ENCODE assay signal across 5 cellular contexts in genomic region chr1:147677681-147678080, GRCh38. TPM values are rescaled to one million over a fixed set of nuclear protein-coding genes. Genes with fewer than 3 reads are reported as not detected.
DNase-seq lines count a peak whose midpoint lies in the region; ATAC-seq, FAIRE-seq and TF ChIP-seq lines count a peak whose summit lies in the region.
"Not testable (repeated sequence)": the region's sequence is repeated elsewhere in the genome, so short reads cannot be mapped to it uniquely, and the experiment has no call there.

No MANE protein-coding gene starts in this region.

- POLR2A ChIA-PET in HEK293 (lab: Yijun Ruan, JAX); PC-9 (lab: Charles Lee; ENCODE audit: unreplicated experiment); K562 (lab: Yijun Ruan, JAX): not testable (repeated sequence)

- not testable (repeated sequence) for H3K9me2 ChIP-seq in PC-9 (ENCODE audit: insufficient read depth)

- TF ChIP-seq EP300 in K562 (IDR thresholded peaks at IDR 0.05; ENCODE audit: low read length), result not testable (repeated sequence)

- not testable (repeated sequence) for H3K27me3 ChIP-seq in ACC112 (ENCODE audit: insufficient read depth, low read length); PC-9 (ENCODE audit: insufficient read depth, low read depth); K562 (ENCODE audit: control insufficient read depth in 2 of 2, insufficient read depth in 2 of 2, low read length in 2 of 2); smooth muscle cell (ENCODE audit: low read depth)

- CTCF ChIA-PET in HEK293 (lab: Yijun Ruan, JAX); PC-9 (lab: Charles Lee); K562 (lab: Yijun Ruan, JAX; ENCODE audit: low intra/inter-chr PET ratio): not testable (repeated sequence)

- peak overlapping the region; percentile 89; the same call in 1 of the 2 replicates for H3K27ac ChIP-seq in ACC112 (ENCODE audit: low read depth, low read length)
- not testable (repeated sequence) for H3K27ac ChIP-seq in HEK293 (ENCODE audit: extremely low read depth, low read depth, low read length); K562 (ENCODE audit: extremely low read depth, low read depth, low read length)
- peak overlapping the region; percentile 78; the same call in 1 of the 2 replicates for H3K27ac ChIP-seq in PC-9
- peak overlapping the region; percentile 93 for H3K27ac ChIP-seq in smooth muscle cell (ENCODE audit: low read depth)

- H3K9ac ChIP-seq in K562 (ENCODE audit: insufficient read depth in 1 of 2, low read depth in 2 of 2, low read length in 2 of 2); smooth muscle cell (ENCODE audit: low read depth): not testable (repeated sequence)

- intact Hi-C loops in PC-9 (cut with micrococcal nuclease; ENCODE audit: unreplicated experiment); K562 (cut with micrococcal nuclease): not testable (repeated sequence)

- not testable (repeated sequence) for BruUV-seq in PC-9 (replicated peaks; lab: Mats Ljungman, UMichigan); K562 (replicated peaks; lab: Mats Ljungman, UMichigan)

- H4K20me1 ChIP-seq in PC-9 (ENCODE audit: insufficient read depth); K562 (replicated peaks; ENCODE audit: control insufficient read depth, insufficient read depth, low read length); smooth muscle cell (ENCODE audit: low read depth): not testable (repeated sequence)

- TF ChIP-seq POLR2A in K562 (conservative IDR thresholded peaks at IDR 0.05), result not testable (repeated sequence)

- not testable (repeated sequence) for ATAC-seq in K562

- H3K4me3 ChIP-seq in ACC112 (ENCODE audit: low read depth, low read length); HEK293 (ENCODE audit: low read depth, low read length); K562; smooth muscle cell: not testable (repeated sequence)
- 0 out of 2 replicates have a peak overlapping the region, but pooled peaks have one; percentile 12 for H3K4me3 ChIP-seq in PC-9

- WGBS in K562 (ENCODE audit: insufficient coverage, low coverage, missing lambda C conversion rate), result 3% methylated on average over 5 of the region's 5 CpGs
- WGBS in smooth muscle cell (ENCODE audit: low lambda C conversion rate), result 95% methylated on average over 5 of the region's 5 CpGs

- H3K9me1 ChIP-seq in K562 (ENCODE audit: control insufficient read depth, insufficient read depth, low read length), result not testable (repeated sequence)

- not testable (repeated sequence) for TF ChIP-seq CTCF in HEK293 (tag by site-specific recombination; IDR thresholded peaks at IDR 0.05); PC-9 (conservative IDR thresholded peaks at IDR 0.05); K562 (IDR thresholded peaks at IDR 0.05 in 2 of 3, conservative IDR thresholded peaks at IDR 0.05 in 1 of 3; ENCODE audit: insufficient read depth in 2 of 3, low read depth in 1 of 3, low read length in 3 of 3); smooth muscle cell (IDR thresholded peaks at IDR 0.05; ENCODE audit: borderline replicate concordance, insufficient read depth, poor library complexity, severe bottlenecking)

- not testable (repeated sequence) for H2AFZ ChIP-seq in ACC112 (ENCODE audit: low read length, unreplicated experiment); PC-9; K562 (ENCODE audit: low read depth, low read length); smooth muscle cell (ENCODE audit: low read depth)

- H3K36me3 ChIP-seq in ACC112 (ENCODE audit: insufficient read depth, low read length); HEK293 (ENCODE audit: control insufficient read depth in 2 of 2, insufficient read depth in 1 of 2, low read length in 2 of 2); PC-9 (ENCODE audit: low read depth); K562 (ENCODE audit: control insufficient read depth, insufficient read depth, low read length); smooth muscle cell (ENCODE audit: low read depth): not testable (repeated sequence)

- peaks cover 36% of the 10 kb centered on the region for H3F3A ChIP-seq in PC-9 (ENCODE audit: insufficient read depth, low read depth)
- not testable (repeated sequence) for H3F3A ChIP-seq in smooth muscle cell (ENCODE audit: low read depth)

- H3K9me3 ChIP-seq in HEK293 (ENCODE audit: control insufficient read depth, insufficient read depth, low read depth, low read length); K562 (replicated peaks; ENCODE audit: control insufficient read depth, insufficient read depth, low read depth, low read length); smooth muscle cell (replicated peaks; ENCODE audit: low read depth): not testable (repeated sequence)
- H3K9me3 ChIP-seq in PC-9 (ENCODE audit: insufficient read depth, low read depth), result peaks cover 35% of the 10 kb centered on the region

- H3K4me1 ChIP-seq in ACC112 (ENCODE audit: control insufficient read depth, insufficient read depth, low read length, unreplicated experiment) (peaks cover 38% of the 10 kb centered on the region), PC-9 (replicated peaks; ENCODE audit: insufficient read depth) (peaks cover 35% of the 10 kb centered on the region), smooth muscle cell (ENCODE audit: low read depth) (peaks cover 16% of the 10 kb centered on the region)
- H3K4me1 ChIP-seq in HEK293 (ENCODE audit: control insufficient read depth, insufficient read depth, low read length); K562 (replicated peaks in 1 of 2; ENCODE audit: control insufficient read depth in 2 of 2, insufficient read depth in 2 of 2, low read length in 2 of 2): not testable (repeated sequence)

- TF ChIP-seq RAD21 in K562 (CRISPR knock-in tag; conservative IDR thresholded peaks at IDR 0.05 in 1 of 2, IDR thresholded peaks at IDR 0.05 in 1 of 2), result not testable (repeated sequence)

- not testable (repeated sequence) for H3K4me2 ChIP-seq in PC-9; K562 (ENCODE audit: insufficient read depth, low read length); smooth muscle cell

- not testable (repeated sequence) for DNase-seq in PC-9; K562 (ENCODE audit: extremely low read depth in 1 of 4, low spot score in 3 of 4); smooth muscle cell (lab: John Stamatoyannopoulos, UW; ENCODE audit: unreplicated experiment)

- not testable (repeated sequence) for FAIRE-seq in K562 (lab: Jason Lieb, UNC)

- in situ Hi-C loops in K562 (cut with MboI), result not testable (repeated sequence)

- not testable (repeated sequence) for H3K79me2 ChIP-seq in ACC112 (ENCODE audit: control insufficient read depth, insufficient read depth, low read length, unreplicated experiment); PC-9 (ENCODE audit: low read depth); K562 (ENCODE audit: control insufficient read depth, insufficient read depth, low read length); smooth muscle cell (ENCODE audit: low read depth)

TF ChIP-seq in HEK293, 187 proteins besides CTCF, POLR2A, EP300 and RAD21:
- peak; percentile 93 for TF ChIP-seq SETDB1 (IDR thresholded peaks at IDR 0.05; ENCODE audit: insufficient read length, low read length)
- peak; percentile 69; the same call in 1 of the 2 replicates for TF ChIP-seq TRIM28 (IDR thresholded peaks at IDR 0.05; ENCODE audit: borderline replicate concordance, low read length)

TF ChIP-seq in K562, 482 proteins besides CTCF, POLR2A, EP300 and RAD21 (continues in another document):
- peak; percentile 90 for TF ChIP-seq ZNF280A (IDR thresholded peaks at IDR 0.05; ENCODE audit: low read depth, partially characterized antibody)

RNA-seq across cellular contexts. Expression of gene ACP6, which starts 7.4 kb away (rescaled TPM):
- total RNA-seq in PC-9 (2021) (71.4 and 85.3 TPM in 2 replicates), K562 (2014; rRNA removed) (0.05 and 0.49 TPM in 2 replicates), K562 (2014; rRNA removed; fragmentation: Illumina TruSeq; extraction: Trizol) (0.16 and 0.58 TPM in 2 replicates), K562 (2015; rRNA removed; fragmentation: Illumina TruSeq; extraction: Trizol) (0.22 and 0.57 TPM in 2 replicates), K562 (2021) (0.49 and 0.60 TPM in 2 replicates), smooth muscle cell (6.4 and 7.6 TPM in 2 replicates)
- total RNA-seq in K562 (2011; cell fraction: chromatin; rRNA removed; ENCODE audit: low replicate concordance), result 2.0 and 2.1 TPM in 2 replicates
- total RNA-seq in K562 (2011; cell fraction: nucleolus; rRNA removed), result 0.50 and 0.79 TPM in 2 replicates
- 0.92 and 2.6 TPM in 2 replicates for total RNA-seq in K562 (2011; cell fraction: nucleoplasm; rRNA removed)
- polyA plus RNA-seq in K562 (2011; rRNA removed) (0.38 and 0.79 TPM in 2 replicates), K562 (2014; fragmentation: Illumina TruSeq; extraction: Trizol) (0.60 and 0.91 TPM in 2 replicates), K562 (2014; fragmentation: Nextera tagmentation; extraction: Ambion mirVana) (under 1 TPM; 0.15 to 0.37 TPM), K562 (2014; rRNA removed) (0.34 and 1.4 TPM in 2 replicates), smooth muscle cell (11.8 and 12.5 TPM in 2 replicates)
- polyA plus RNA-seq in K562 (2011; cell fraction: cytosol; rRNA removed), result 0.16 and 0.32 TPM in 2 replicates
- 1.7 and 2.2 TPM in 2 replicates for polyA plus RNA-seq in K562 (2011; cell fraction: nucleus; rRNA removed)
- polyA plus RNA-seq in K562 (2012), result 0.78 and 1.7 TPM in 2 replicates
- polyA minus RNA-seq in K562 (2011; rRNA and poly(A)+ RNA removed), result 0.54 and 0.63 TPM in 2 replicates
- 0.27 and 0.57 TPM in 2 replicates for polyA minus RNA-seq in K562 (2011; cell fraction: cytosol; rRNA and poly(A)+ RNA removed)
- polyA minus RNA-seq in K562 (2011; cell fraction: nucleus; rRNA and poly(A)+ RNA removed), result 0.27 and 0.56 TPM in 2 replicates
